1 cellular context compared by ENCODE assay signal in genomic region chr15:66505818-66506217, GRCh38.
TF ChIP-seq lines count a peak whose summit lies in the region.

No MANE protein-coding gene starts in this region.

TF ChIP-seq in SK-N-SH, 30 proteins besides CTCF, POLR2A, EP300 and RAD21 (continued from another document):
- TF ChIP-seq REST (IDR thresholded peaks at IDR 0.05; ENCODE audit: low read depth, low read length) (no peak), SIN3A (IDR thresholded peaks at IDR 0.05; ENCODE audit: borderline replicate concordance, low read depth, low read length) (no peak), GABPA (IDR thresholded peaks at IDR 0.05; ENCODE audit: low read depth) (no peak)
